ENCODE assay signal across 9 cellular contexts in the genomic region with DNA sequence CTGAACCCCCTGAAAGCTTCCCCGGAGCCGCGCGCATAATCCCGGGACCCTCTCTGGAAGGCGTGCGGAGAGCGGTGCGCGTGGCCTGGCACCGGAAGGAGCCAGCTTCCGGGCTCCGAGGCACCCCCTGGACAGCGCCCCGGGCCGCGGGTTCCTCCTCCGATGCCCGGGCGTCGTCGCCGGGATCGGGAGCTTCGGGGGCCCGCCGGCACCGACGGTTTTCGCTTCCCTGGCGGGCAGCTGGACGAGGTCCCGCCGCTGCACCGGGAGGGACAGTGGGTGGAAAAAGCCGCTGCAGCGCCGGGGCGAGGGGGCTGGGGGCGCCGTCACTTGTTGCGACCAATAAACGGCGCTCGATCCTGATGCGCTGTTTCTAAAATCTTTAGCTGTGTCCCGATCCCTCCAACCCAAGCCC. TPM values are rescaled to one million over a fixed set of nuclear protein-coding genes. Genes with fewer than 3 reads are reported as not detected.
A peak's percentile ranks its signal among the peaks of the same experiment; 100 is the strongest.
DNase-seq lines count a peak whose midpoint lies in the region; ATAC-seq and TF ChIP-seq lines count a peak whose summit lies in the region.
"Had no signal": no experiment of that assay in that cellular context is flagged by ENCODE, and none has a peak within 500 bp of the region (broad histone marks: within the 10 kb centered on the region; RNA-seq: fewer than 3 reads in every experiment).

No MANE protein-coding gene starts in this region.

- H3K79me2 ChIP-seq in parathyroid adenoma = no peaks in the 10 kb centered on the region

- H3K9ac ChIP-seq in parathyroid adenoma = no peak overlapping the region

- peak overlapping the region; percentile 54 for H3K4me3 ChIP-seq in AG04450 (ENCODE audit: low read depth, low read length)
- H3K4me3 ChIP-seq in WI38 (ENCODE audit: low read depth, low read length) = peak overlapping the region; percentile 60
- H3K4me3 ChIP-seq in parathyroid adenoma (ENCODE audit: low read depth, low read length) = peak overlapping the region; percentile 29

- H3K27ac ChIP-seq in AG04450 (ENCODE audit: low read depth, low read length) (no peak overlapping the region), foreskin keratinocyte (no peak overlapping the region), parathyroid adenoma (no peak overlapping the region)

- H3K4me1 ChIP-seq in foreskin keratinocyte (no peaks in the 10 kb centered on the region), parathyroid adenoma (peaks cover 2% of the 10 kb centered on the region)

- CTCF ChIA-PET in AG04450 (lab: Charles Lee) = interaction anchor here (0.7 to 1.7 kb wide), 4 partner anchors 15 to 277 kb away, joined by 3 to 5 read pairs (median 4); no protein-coding TSS in a partner anchor

- H3K36me3 ChIP-seq in parathyroid adenoma (ENCODE audit: control insufficient read depth, insufficient read depth, low read length) = no peaks in the 10 kb centered on the region

- in situ Hi-C loops in GM13977 (cut with MboI; ENCODE audit: low pct_unique_long_range_greater_than_20kb, low sequenced_read_pairs, unreplicated experiment) = no loop called here

- TF ChIP-seq CTCF in AG04450 (IDR thresholded peaks at IDR 0.05; ENCODE audit: low read depth, low read length) (no peak), GM13977 (IDR thresholded peaks at IDR 0.05; ENCODE audit: extremely low read depth, insufficient read depth, missing control alignments) (peak; percentile 16), WI38 (IDR thresholded peaks at IDR 0.05; ENCODE audit: low read depth, low read length) (no peak), foreskin keratinocyte (conservative IDR thresholded peaks at IDR 0.05) (no peak), parathyroid adenoma (IDR thresholded peaks at IDR 0.05) (no peak)

- H3K4me2 ChIP-seq in parathyroid adenoma (ENCODE audit: low read length) = peak overlapping the region; percentile 71

- ATAC-seq in foreskin keratinocyte = peak; percentile 33

- no peak for DNase-seq in AG04450 (ENCODE audit: low read depth, low spot score)
- peak; percentile 67 for DNase-seq in GM13977 (ENCODE audit: low spot score)
- no peak for DNase-seq in foreskin keratinocyte
- no peak for DNase-seq in NCI-H82 (lab: John Stamatoyannopoulos, UW)
- no peak for DNase-seq in kidney glomerular epithelial cell (lab: John Stamatoyannopoulos, UW)
- DNase-seq in OCI-M2 (lab: John Stamatoyannopoulos, UW; ENCODE audit: unreplicated experiment) = no peak

- POLR2A ChIA-PET in AG04450 (lab: Yijun Ruan, JAX) = no interaction called here

- peaks cover 13% of the 10 kb centered on the region; the same call in 1 of the 2 replicates for H3K9me3 ChIP-seq in AG04450 (ENCODE audit: control insufficient read depth, insufficient read depth, low read length)
- no peaks in the 10 kb centered on the region for H3K9me3 ChIP-seq in parathyroid adenoma (ENCODE audit: control insufficient read depth, low read length)

- H2AFZ ChIP-seq in parathyroid adenoma = peak overlapping the region; percentile 25

- peaks cover 48% of the 10 kb centered on the region for H3K27me3 ChIP-seq in AG04450 (ENCODE audit: control insufficient read depth, insufficient read depth, low read length)
- H3K27me3 ChIP-seq in foreskin keratinocyte = peaks cover 76% of the 10 kb centered on the region
- H3K27me3 ChIP-seq in parathyroid adenoma (ENCODE audit: control insufficient read depth, insufficient read depth, low read length) = peaks cover 11% of the 10 kb centered on the region

RNA-seq across cellular contexts. Expression of gene SLC35D3, which starts 0.6 kb away (rescaled TPM):
- polyA plus RNA-seq in AG04450 (2011; rRNA removed) = not detected in 2 replicates
- polyA minus RNA-seq in AG04450 (2011; rRNA and poly(A)+ RNA removed) = not detected in 2 replicates
- total RNA-seq in foreskin keratinocyte = not detected in 2 replicates
- not detected in 2 replicates for polyA plus RNA-seq in foreskin keratinocyte
- total RNA-seq: glomerular endothelial cell had no signal
